31 cellular contexts compared by ENCODE assay signal in genomic region chr17:14947671-14948070, GRCh38.
"Had no signal": no experiment of that assay in that cellular context is flagged by ENCODE, and none has a peak within 500 bp of the region (broad histone marks: within the 10 kb centered on the region; RNA-seq: fewer than 3 reads in every experiment).

No MANE protein-coding gene starts in this region.

- H3K27ac ChIP-seq: body of pancreas, brain microvascular endothelial cell, breast epithelium, VCaP had no signal

- ATAC-seq: activated CD4-positive, alpha-beta T cell treated with anti-CD3 and anti-CD28 coated beads for 36 hours; activated CD8-positive, alpha-beta memory T cell treated with anti-CD3 and anti-CD28 coated beads, Interleukin-2, amount 10 ng/mL, durations not matched to agents 7 days and 5 days; activated CD8-positive, alpha-beta T cell treated with anti-CD3 and anti-CD28 coated beads, Interleukin-2, amount 10 ng/mL, durations not matched to agents 7 days and 5 days; activated naive CD8-positive, alpha-beta T cell treated with anti-CD3 and anti-CD28 coated beads, Interleukin-2, amount 50 U/mL, for 24 hours; body of pancreas had no signal

- H3K4me1 ChIP-seq: body of pancreas, breast epithelium had no signal

- H3K27me3 ChIP-seq: body of pancreas, brain microvascular endothelial cell had no signal

- H3K36me3 ChIP-seq: brain microvascular endothelial cell, breast epithelium had no signal

- H3K9me3 ChIP-seq: body of pancreas, breast epithelium had no signal

- FAIRE-seq: astrocyte, TTC549 had no signal

- DNase-seq: activated B cell treated with CpG ODN at 0.5 μM for 24 hours; activated CD4-positive, alpha-beta memory T cell treated with anti-CD3 and anti-CD28 coated beads, Interleukin-2, amount 10 ng/mL, durations not matched to agents 7 days and 5 days; activated CD4-positive, alpha-beta T cell treated with anti-CD3 and anti-CD28 coated beads for 1 hour; activated CD4-positive, alpha-beta T cell treated with anti-CD3 and anti-CD28 coated beads for 36 hours; activated CD4-positive, alpha-beta T cell treated with anti-CD3 and anti-CD28 coated beads for 48 hours; activated CD4-positive, alpha-beta T cell treated with anti-CD3 and anti-CD28 coated beads, Interleukin-2, amount 10 ng/mL, durations not matched to agents 7 days and 5 days; activated CD4-positive, alpha-beta T cell treated with anti-CD3 and anti-CD28 coated beads, Interleukin-2, amount 50 U/mL, for 48 hours; activated CD8-positive, alpha-beta memory T cell treated with anti-CD3 and anti-CD28 coated beads for 24 hours; activated CD8-positive, alpha-beta memory T cell treated with anti-CD3 and anti-CD28 coated beads, Interleukin-2, amount 10 ng/mL, durations not matched to agents 7 days and 5 days; activated CD8-positive, alpha-beta memory T cell treated with anti-CD3 and anti-CD28 coated beads, Interleukin-2, amount 50 U/mL, for 48 hours; activated CD8-positive, alpha-beta T cell treated with anti-CD3 and anti-CD28 coated beads, Interleukin-2, amount 10 ng/mL, durations not matched to agents 7 days and 5 days; activated effector memory CD4-positive, alpha-beta T cell treated with Interleukin-2 at 50 U/mL for 16 hours; activated gamma-delta T cell; activated naive CD4-positive, alpha-beta T cell treated with anti-CD3 and anti-CD28 coated beads, Interleukin-2, amount 10 ng/mL, durations not matched to agents 7 days and 5 days; activated naive CD4-positive, alpha-beta T cell treated with Interleukin-2 at 50 U/mL for 16 hours; activated naive CD8-positive, alpha-beta T cell treated with anti-CD3 and anti-CD28 coated beads, Interleukin-2, amount 10 ng/mL, durations not matched to agents 7 days and 5 days; activated naive CD8-positive, alpha-beta T cell treated with anti-CD3 and anti-CD28 coated beads, Interleukin-2, amount 50 U/mL, for 24 hours; activated T-cell treated with anti-CD3 and anti-CD28 coated beads, Interleukin-2, amount 50 U/mL, for 24 hours; activated T-cell treated with anti-CD3 and anti-CD28 coated beads, Interleukin-2, amount 50 U/mL, for 48 hours; amniotic stem cell; aorta; body of pancreas; brain microvascular endothelial cell; cerebellar nuclear complex; T-helper 1 cell; T-helper 2 cell; T-helper 9 cell had no signal

- H3K4me3 ChIP-seq: body of pancreas, breast epithelium had no signal
